In the genomic region with DNA sequence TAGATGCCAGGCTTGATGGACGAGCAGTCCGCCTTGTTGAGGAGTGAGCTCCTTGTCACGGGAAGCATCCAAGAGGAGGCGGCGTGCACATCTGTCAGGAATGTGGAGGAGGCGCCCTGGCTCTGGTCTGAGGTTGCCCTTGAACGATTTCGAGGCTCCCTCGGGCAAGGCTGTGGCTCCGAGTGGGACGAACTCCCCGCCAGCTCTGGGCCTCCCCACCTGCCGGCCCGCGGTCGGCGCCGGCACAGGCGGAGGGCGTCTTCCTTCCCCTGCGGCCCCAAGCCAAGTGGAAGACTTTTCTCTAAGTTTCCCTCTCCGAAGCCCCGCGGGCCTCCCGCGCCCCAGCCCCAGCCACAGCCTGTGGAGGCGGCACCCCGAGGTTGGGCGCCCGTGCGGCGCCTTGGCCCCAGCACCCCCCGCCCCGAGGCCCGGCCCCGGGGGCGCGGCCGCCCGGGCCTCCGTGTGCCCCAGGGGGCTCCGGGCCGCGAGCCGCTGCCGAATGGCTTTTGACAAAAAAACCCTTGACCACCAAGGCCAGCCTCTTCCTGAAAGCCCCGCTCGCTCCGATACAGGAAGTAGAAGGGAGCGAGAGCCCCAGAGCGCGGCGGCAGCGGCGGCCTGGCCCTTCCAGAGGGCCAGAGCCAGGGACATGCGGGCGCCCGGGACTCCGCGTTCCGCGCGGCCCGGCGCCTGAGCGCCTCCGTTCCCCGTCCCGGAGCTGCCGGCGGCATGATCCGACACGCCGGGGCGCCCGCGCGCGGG, we compare ENCODE assay signal across 8 cellular contexts. TPM values are rescaled to one million over a fixed set of nuclear protein-coding genes. Genes with fewer than 3 reads are reported as not detected.
DNase-seq lines count a peak whose midpoint lies in the region; ATAC-seq, FAIRE-seq and TF ChIP-seq lines count a peak whose summit lies in the region.

A gene with protein sequence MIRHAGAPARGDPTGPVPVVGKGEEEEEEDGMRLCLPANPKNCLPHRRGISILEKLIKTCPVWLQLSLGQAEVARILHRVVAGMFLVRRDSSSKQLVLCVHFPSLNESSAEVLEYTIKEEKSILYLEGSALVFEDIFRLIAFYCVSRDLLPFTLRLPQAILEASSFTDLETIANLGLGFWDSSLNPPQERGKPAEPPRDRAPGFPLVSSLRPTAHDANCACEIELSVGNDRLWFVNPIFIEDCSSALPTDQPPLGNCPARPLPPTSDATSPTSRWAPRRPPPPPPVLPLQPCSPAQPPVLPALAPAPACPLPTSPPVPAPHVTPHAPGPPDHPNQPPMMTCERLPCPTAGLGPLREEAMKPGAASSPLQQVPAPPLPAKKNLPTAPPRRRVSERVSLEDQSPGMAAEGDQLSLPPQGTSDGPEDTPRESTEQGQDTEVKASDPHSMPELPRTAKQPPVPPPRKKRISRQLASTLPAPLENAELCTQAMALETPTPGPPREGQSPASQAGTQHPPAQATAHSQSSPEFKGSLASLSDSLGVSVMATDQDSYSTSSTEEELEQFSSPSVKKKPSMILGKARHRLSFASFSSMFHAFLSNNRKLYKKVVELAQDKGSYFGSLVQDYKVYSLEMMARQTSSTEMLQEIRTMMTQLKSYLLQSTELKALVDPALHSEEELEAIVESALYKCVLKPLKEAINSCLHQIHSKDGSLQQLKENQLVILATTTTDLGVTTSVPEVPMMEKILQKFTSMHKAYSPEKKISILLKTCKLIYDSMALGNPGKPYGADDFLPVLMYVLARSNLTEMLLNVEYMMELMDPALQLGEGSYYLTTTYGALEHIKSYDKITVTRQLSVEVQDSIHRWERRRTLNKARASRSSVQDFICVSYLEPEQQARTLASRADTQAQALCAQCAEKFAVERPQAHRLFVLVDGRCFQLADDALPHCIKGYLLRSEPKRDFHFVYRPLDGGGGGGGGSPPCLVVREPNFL (plus strand): TSS at position 578 of the 762 bp plus-strand sequence. CDS start 152 bp downstream, at position 730.

- no peaks in the 10 kb centered on the region for H3K9me1 ChIP-seq in keratinocyte (ENCODE audit: control insufficient read depth, extremely low read depth, insufficient read depth, low read length)

- peak within 1 kb of the TSS; percentile 70 for H3K27ac ChIP-seq in keratinocyte (ENCODE audit: control insufficient read depth, insufficient read depth, low read length)

- peak within 1 kb of the TSS; percentile 67 for H3K4me3 ChIP-seq in bronchial epithelial cell (ENCODE audit: low read depth, low read length)
- peak within 1 kb of the TSS; percentile 65 to 72 (median 65) for H3K4me3 ChIP-seq in keratinocyte (ENCODE audit: control insufficient read depth in 2 of 3, extremely low read depth in 1 of 3, insufficient read depth in 2 of 3, low read depth in 1 of 3, low read length in 3 of 3)

- ATAC-seq in GM18907 (IDR thresholded peaks at IDR 0.05; ENCODE audit: unreplicated experiment) (peak; percentile 64), HG03280 (IDR thresholded peaks at IDR 0.05; ENCODE audit: unreplicated experiment) (peak; percentile 65)

- peaks cover 34% of the 10 kb centered on the region for H3K4me1 ChIP-seq in keratinocyte (ENCODE audit: control insufficient read depth, extremely low read depth, insufficient read depth, low read length)

- no peaks in the 10 kb centered on the region for H4K20me1 ChIP-seq in keratinocyte (ENCODE audit: control insufficient read depth, extremely low read depth, insufficient read depth, low read length)

- peak within 1 kb of the TSS; percentile 83 for H3K4me2 ChIP-seq in keratinocyte (ENCODE audit: control insufficient read depth, extremely low read depth, insufficient read depth, low read depth, low read length)

- DNase-seq in A172 (ENCODE audit: low spot score) (peak; percentile 11), T-helper 9 cell (peak; percentile 10), bronchial epithelial cell (ENCODE audit: low read depth) (no peak), keratinocyte (ENCODE audit: low read depth, low spot score) (no peak), pons (ENCODE audit: low spot score) (no peak)
- DNase-seq in stimulated activated CD4-positive, alpha-beta T cell treated with anti-CD3 and anti-CD28 coated beads, Interleukin-12 subunit alpha, Interleukin-12 subunit beta, amount 100 ng/mL, for 4 hours, result peak; percentile 30

- FAIRE-seq in bronchial epithelial cell (lab: Jason Lieb, UNC) (no peak), keratinocyte (lab: Jason Lieb, UNC) (no peak)

- dilution Hi-C loops in keratinocyte (cut with MboI; ENCODE audit: extremely low pct_ligation_motif_present, low sequenced_read_pairs), result no loop called here

- peak within 1 kb of the TSS; percentile 80 for H2AFZ ChIP-seq in keratinocyte (ENCODE audit: control insufficient read depth, low read length)

- H3K9me3 ChIP-seq in keratinocyte (ENCODE audit: control insufficient read depth, low read depth, low read length), result no peaks in the 10 kb centered on the region

- peak within 1 kb of the TSS; percentile 83 for H3K9ac ChIP-seq in keratinocyte (ENCODE audit: control insufficient read depth, extremely low read depth, insufficient read depth, low read length)

- H3K27me3 ChIP-seq in bronchial epithelial cell (ENCODE audit: control insufficient read depth, insufficient read depth, low read length) (no peaks in the 10 kb centered on the region), keratinocyte (ENCODE audit: control insufficient read depth, extremely low read depth, insufficient read depth, low read length) (no peaks in the 10 kb centered on the region)

- no peak for TF ChIP-seq CTCF in bronchial epithelial cell (IDR thresholded peaks at IDR 0.05; ENCODE audit: insufficient read depth, low read length, severe bottlenecking)
- no peak for TF ChIP-seq CTCF in keratinocyte (optimal IDR thresholded peaks at IDR 0.05 in 1 of 3, IDR thresholded peaks at IDR 0.05 in 1 of 3, conservative IDR thresholded peaks at IDR 0.05 in 1 of 3; ENCODE audit: extremely low read depth in 1 of 3, insufficient read depth in 2 of 3, low read length in 3 of 3)

- H3K79me2 ChIP-seq in keratinocyte (ENCODE audit: control insufficient read depth, insufficient read depth, low read length), result peaks cover 5% of the 10 kb centered on the region

- no peaks in the 10 kb centered on the region for H3K36me3 ChIP-seq in bronchial epithelial cell (ENCODE audit: control insufficient read depth, insufficient read depth, low read length)
- H3K36me3 ChIP-seq in keratinocyte (ENCODE audit: control insufficient read depth in 2 of 2, extremely low read depth in 1 of 2, insufficient read depth in 2 of 2, low read length in 2 of 2), result no peaks in the 10 kb centered on the region

RNA-seq across cellular contexts. Expression of the gene that starts here (rescaled TPM):
- total RNA-seq in A172 (2014; rRNA removed; shearing (Covaris generic)), result 0.33 and 2.6 TPM in 2 replicates
- 2.9 and 3.5 TPM in 2 replicates for total RNA-seq in bronchial epithelial cell
- polyA plus RNA-seq in keratinocyte, result 0.79 to 4.7 TPM (median 1.2 TPM) in 3 replicates
- 0.81 TPM for polyA plus RNA-seq in keratinocyte (2011; ENCODE audit: low read depth)
- polyA plus RNA-seq in keratinocyte (2011; cell fraction: cytosol; rRNA removed), result 2.4 and 3.9 TPM in 2 replicates
- polyA plus RNA-seq in keratinocyte (2011; cell fraction: nucleus; rRNA removed), result 3.8 and 5.2 TPM in 2 replicates
- 2.0 and 8.7 TPM in 2 replicates for polyA plus RNA-seq in keratinocyte (2012; ENCODE audit: low replicate concordance)
- 2.1 to 15.3 TPM (median 4.6 TPM) in 3 replicates for polyA minus RNA-seq in keratinocyte
- polyA minus RNA-seq in keratinocyte (2011; cell fraction: cytosol; rRNA and poly(A)+ RNA removed), result 6.1 TPM
- 6.9 and 8.9 TPM in 2 replicates for polyA minus RNA-seq in keratinocyte (2011; cell fraction: nucleus; rRNA and poly(A)+ RNA removed)

Comparison
In these comparisons a context has a peak if more than half of its experiments do, and no peak if none do; other contexts are left out.
1. DNase-seq: peak in A172 (single experiment), T-helper 9 cell (single experiment) and stimulated activated CD4-positive, alpha-beta T cell treated with anti-CD3 and anti-CD28 coated beads, Interleukin-12 subunit alpha, Interleukin-12 subunit beta, amount 100 ng/mL, for 4 hours (single experiment); none in bronchial epithelial cell (single experiment), keratinocyte (single experiment) and pons (single experiment).